9 cellular contexts compared by ENCODE assay signal in genomic region chr2:191869178-191869577, GRCh38. TPM values are rescaled to one million over a fixed set of nuclear protein-coding genes. Genes with fewer than 3 reads are reported as not detected.
A peak's percentile ranks its signal among the peaks of the same experiment; 100 is the strongest.
DNase-seq lines count a peak whose midpoint lies in the region; ATAC-seq and TF ChIP-seq lines count a peak whose summit lies in the region.
"Had no signal": no experiment of that assay in that cellular context is flagged by ENCODE, and none has a peak within 500 bp of the region (broad histone marks: within the 10 kb centered on the region; RNA-seq: fewer than 3 reads in every experiment).

No MANE protein-coding gene starts in this region.

- H3K36me3 ChIP-seq in mammary epithelial cell (ENCODE audit: insufficient read depth, low read length) = no peaks in the 10 kb centered on the region

- CTCF ChIA-PET in mammary epithelial cell (lab: Charles Lee; ENCODE audit: low non-redundant PET) = interaction anchor here (0.7 to 1.6 kb wide), 2 partner anchors 29 to 293 kb away, joined by 3 to 9 read pairs; no protein-coding TSS in a partner anchor

- no peak overlapping the region for H3K27ac ChIP-seq in mammary epithelial cell (ENCODE audit: insufficient read depth, low read depth, low read length)
- H3K27ac ChIP-seq: SK-N-MC had no signal

- peaks cover 37% of the 10 kb centered on the region for H3K4me1 ChIP-seq in mammary epithelial cell (ENCODE audit: insufficient read depth, low read length)

- H3K79me2 ChIP-seq in mammary epithelial cell (ENCODE audit: insufficient read depth, low read length) = no peaks in the 10 kb centered on the region

- intact Hi-C loops in mammary epithelial cell (cut with micrococcal nuclease) = loop anchor here (1.0 kb wide), 2 partner anchors 57 to 293 kb away; no protein-coding TSS in a partner anchor

- H3K9ac ChIP-seq in mammary epithelial cell (ENCODE audit: insufficient read depth, low read length) = no peak overlapping the region

- dilution Hi-C loops in mammary epithelial cell (cut with HindIII; ENCODE audit: low sequenced_read_pairs) = no loop called here

- TF ChIP-seq CTCF in GM13977 (IDR thresholded peaks at IDR 0.05; ENCODE audit: extremely low read depth, insufficient read depth, missing control alignments) (peak; percentile 57), mammary epithelial cell (conservative IDR thresholded peaks at IDR 0.05 in 1 of 2, IDR thresholded peaks at IDR 0.05 in 1 of 2; ENCODE audit: extremely low read depth in 1 of 2, insufficient read depth in 1 of 2, low read depth in 1 of 2, low read length in 2 of 2) (peak; percentile 15 to 44)

- DNase-seq in GM13977 (ENCODE audit: low spot score) (peak; percentile 29), LoVo (ENCODE audit: low spot score) (peak; percentile 42), mammary epithelial cell (no peak), occipital lobe (lab: John Stamatoyannopoulos, UW) (peak; percentile 4), NK-92 (lab: John Stamatoyannopoulos, UW; ENCODE audit: unreplicated experiment) (no peak)

- in situ Hi-C loops in GM13977 (cut with MboI; ENCODE audit: low pct_unique_long_range_greater_than_20kb, low sequenced_read_pairs, unreplicated experiment) (no loop called here), mammary epithelial cell (cut with MboI; ENCODE audit: low sequenced_read_pairs in 2 of 2) (no loop called here)

- no peaks in the 10 kb centered on the region for H4K20me1 ChIP-seq in mammary epithelial cell (ENCODE audit: insufficient read depth, low read length)

- H2AFZ ChIP-seq in mammary epithelial cell (ENCODE audit: low read depth, low read length) = no peak overlapping the region

- BruUV-seq in mammary epithelial cell (replicated peaks; lab: Mats Ljungman, UMichigan) = no TSS peak

- H3K4me3 ChIP-seq in mammary epithelial cell (replicated peaks in 1 of 3; ENCODE audit: insufficient read depth in 1 of 3, low read depth in 2 of 3, low read length in 3 of 3) = no peak overlapping the region
- H3K4me3 ChIP-seq: lung, SK-N-MC had no signal

- ATAC-seq in GM21367 (IDR thresholded peaks at IDR 0.05; ENCODE audit: unreplicated experiment) (no peak), HG02938 (IDR thresholded peaks at IDR 0.05; ENCODE audit: unreplicated experiment) (no peak)

- no peaks in the 10 kb centered on the region for H3K27me3 ChIP-seq in mammary epithelial cell (ENCODE audit: insufficient read depth, low read length)

- H3K4me2 ChIP-seq in mammary epithelial cell (ENCODE audit: insufficient read depth, low read depth, low read length) = no peak overlapping the region

- H3K9me3 ChIP-seq in mammary epithelial cell (replicated peaks; ENCODE audit: insufficient read depth, low read length) = no peaks in the 10 kb centered on the region

- 82% methylated on average over 6 of the region's 6 CpGs for WGBS in mammary epithelial cell (ENCODE audit: low coverage, missing lambda C conversion rate)

RNA-seq across cellular contexts. Expression of gene CAVIN2, which starts 22.3 kb away (rescaled TPM):
- total RNA-seq in mammary epithelial cell (10 to 100 TPM in 1 of 2 donors, 1 to 10 TPM in 1; 9.4 to 10.2 TPM), occipital lobe (6.6 TPM)
- polyA plus RNA-seq in mammary epithelial cell = 20.7 TPM
- 16.0 TPM for polyA minus RNA-seq in mammary epithelial cell

Comparison
In these comparisons a context has a peak if more than half of its experiments do, and no peak if none do; other contexts are left out.
1. DNase-seq: peak in GM13977 (single experiment), LoVo (single experiment) and occipital lobe (single experiment); none in mammary epithelial cell (single experiment) and NK-92 (single experiment).